ENCODE assay signal across 7 cellular contexts in genomic region chr12:64690236-64690635, GRCh38.
A peak's percentile ranks its signal among the peaks of the same experiment; 100 is the strongest.
DNase-seq lines count a peak whose midpoint lies in the region; ATAC-seq and TF ChIP-seq lines count a peak whose summit lies in the region.
"Not testable (repeated sequence)": the region's sequence is repeated elsewhere in the genome, so short reads cannot be mapped to it uniquely, and the experiment has no call there.

No MANE protein-coding gene starts in this region.

- peak overlapping the region; percentile 38 for H3K27ac ChIP-seq in CD4-positive, CD25-positive, alpha-beta regulatory T cell (ENCODE audit: insufficient read depth, low read length, poor library complexity, severe bottlenecking)
- H3K27ac ChIP-seq in CD8-positive, alpha-beta T cell (ENCODE audit: low read depth, low read length) = not testable (repeated sequence)

- peaks cover 74% of the 10 kb centered on the region for H3K36me3 ChIP-seq in CD4-positive, CD25-positive, alpha-beta regulatory T cell (ENCODE audit: control insufficient read depth, insufficient read depth, low read length)
- peaks cover 25% of the 10 kb centered on the region for H3K36me3 ChIP-seq in CD8-positive, alpha-beta T cell (ENCODE audit: insufficient read depth, low read length)

- peaks cover 20 to 88% (median 60%) of the 10 kb centered on the region in 4 donors for H3K4me1 Mint-ChIP-seq in CD4-positive, CD25-positive, alpha-beta regulatory T cell
- peaks cover 77% of the 10 kb centered on the region for H3K4me1 Mint-ChIP-seq in CD8-positive, alpha-beta T cell (ENCODE audit: low read depth)
- peaks cover 48% of the 10 kb centered on the region for H3K4me1 Mint-ChIP-seq in T-helper 17 cell
- peaks cover 73% of the 10 kb centered on the region for H3K4me1 Mint-ChIP-seq in activated T-cell treated with anti-CD3 and anti-CD28 coated beads, Interleukin-2, amount 50 U/mL, for 24 hours (ENCODE audit: low read depth)
- H3K4me1 Mint-ChIP-seq in activated naive CD4-positive, alpha-beta T cell treated with anti-CD3 and anti-CD28 coated beads, Interleukin-2, amount 50 U/mL, for 24 hours = peaks cover 74% of the 10 kb centered on the region
- H3K4me1 Mint-ChIP-seq in central memory CD8-positive, alpha-beta T cell = peaks cover 50% of the 10 kb centered on the region
- peaks cover 41 to 88% (median 80%) of the 10 kb centered on the region in 4 donors for H3K4me1 Mint-ChIP-seq in naive thymus-derived CD8-positive, alpha-beta T cell

- not testable (repeated sequence) for DNase-seq in CD4-positive, CD25-positive, alpha-beta regulatory T cell; CD8-positive, alpha-beta T cell; T-helper 17 cell; activated T-cell treated with anti-CD3 and anti-CD28 coated beads, Interleukin-2, amount 50 U/mL, for 24 hours; central memory CD8-positive, alpha-beta T cell (ENCODE audit: low spot score in 2 of 2); naive thymus-derived CD8-positive, alpha-beta T cell

- CTCF ChIA-PET in CD8-positive, alpha-beta T cell (lab: Charles Lee) = interaction anchor here (1.0 to 21.6 kb wide), 7 partner anchors 7 to 140 kb away, joined by 3 to 317 read pairs (median 5); partner anchors contain the start of gene RASSF3

- ATAC-seq in CD4-positive, CD25-positive, alpha-beta regulatory T cell (ENCODE audit: low read depth in 2 of 2); CD8-positive, alpha-beta T cell; T-helper 17 cell; central memory CD8-positive, alpha-beta T cell (replicated peaks; ENCODE audit: extremely low read depth, poor library complexity, severe bottlenecking); naive thymus-derived CD8-positive, alpha-beta T cell: not testable (repeated sequence)

- not testable (repeated sequence) for TF ChIP-seq CTCF in CD8-positive, alpha-beta T cell (IDR thresholded peaks at IDR 0.05)

- H3K4me3 ChIP-seq in CD4-positive, CD25-positive, alpha-beta regulatory T cell (ENCODE audit: low read depth, low read length); CD8-positive, alpha-beta T cell (ENCODE audit: low read depth, low read length): not testable (repeated sequence)

- POLR2A ChIA-PET in CD8-positive, alpha-beta T cell (lab: Charles Lee) = interaction anchor here (0.6 to 3.2 kb wide), 4 partner anchors 60 to 101 kb away, joined by 3 to 12 read pairs (median 4); partner anchors contain the start of gene RASSF3
- POLR2A ChIA-PET in naive thymus-derived CD8-positive, alpha-beta T cell (lab: Charles Lee) = interaction anchor here (0.6 to 23.1 kb wide), 4 partner anchors 17 to 96 kb away, joined by 3 to 684 read pairs (median 186); partner anchors contain the start of gene RASSF3

- H3K36me3 Mint-ChIP-seq in CD4-positive, CD25-positive, alpha-beta regulatory T cell = peaks cover 54% of the 10 kb centered on the region
- H3K36me3 Mint-ChIP-seq in CD8-positive, alpha-beta T cell = peaks cover 75% of the 10 kb centered on the region
- H3K36me3 Mint-ChIP-seq in T-helper 17 cell (ENCODE audit: low read depth) = peaks cover 14% of the 10 kb centered on the region
- peaks cover 84% of the 10 kb centered on the region for H3K36me3 Mint-ChIP-seq in activated T-cell treated with anti-CD3 and anti-CD28 coated beads, Interleukin-2, amount 50 U/mL, for 24 hours (ENCODE audit: low read depth)
- peaks cover 25% of the 10 kb centered on the region for H3K36me3 Mint-ChIP-seq in activated naive CD4-positive, alpha-beta T cell treated with anti-CD3 and anti-CD28 coated beads, Interleukin-2, amount 50 U/mL, for 24 hours
- peaks cover 73% of the 10 kb centered on the region for H3K36me3 Mint-ChIP-seq in central memory CD8-positive, alpha-beta T cell (ENCODE audit: insufficient read depth)
- H3K36me3 Mint-ChIP-seq in naive thymus-derived CD8-positive, alpha-beta T cell = peaks cover 8 to 76% (median 32%) of the 10 kb centered on the region in 3 donors

- not testable (repeated sequence) for H3K9me3 ChIP-seq in CD4-positive, CD25-positive, alpha-beta regulatory T cell (ENCODE audit: control insufficient read depth in 2 of 2, low read length in 2 of 2); CD8-positive, alpha-beta T cell (ENCODE audit: low read length); T-helper 17 cell (ENCODE audit: control insufficient read depth, low read length, poor library complexity, severe bottlenecking)

- peak overlapping the region; percentile 31 to 86 (median 49) for H3K27ac Mint-ChIP-seq in CD4-positive, CD25-positive, alpha-beta regulatory T cell
- H3K27ac Mint-ChIP-seq in CD8-positive, alpha-beta T cell = peak overlapping the region; percentile 70
- peak overlapping the region; percentile 100 for H3K27ac Mint-ChIP-seq in T-helper 17 cell
- H3K27ac Mint-ChIP-seq in activated T-cell treated with anti-CD3 and anti-CD28 coated beads, Interleukin-2, amount 50 U/mL, for 24 hours = peak overlapping the region; percentile 66
- H3K27ac Mint-ChIP-seq in activated naive CD4-positive, alpha-beta T cell treated with anti-CD3 and anti-CD28 coated beads, Interleukin-2, amount 50 U/mL, for 24 hours = peak overlapping the region; percentile 41
- H3K27ac Mint-ChIP-seq in central memory CD8-positive, alpha-beta T cell (ENCODE audit: low read depth) = peak overlapping the region; percentile 80
- peak overlapping the region; percentile 25 to 98 (median 84) for H3K27ac Mint-ChIP-seq in naive thymus-derived CD8-positive, alpha-beta T cell

- H3K27me3 ChIP-seq in CD4-positive, CD25-positive, alpha-beta regulatory T cell (ENCODE audit: control insufficient read depth, insufficient read depth, low read length); CD8-positive, alpha-beta T cell (ENCODE audit: insufficient read depth, low read length): not testable (repeated sequence)

- H3K4me3 Mint-ChIP-seq in CD4-positive, CD25-positive, alpha-beta regulatory T cell = peak overlapping the region in 2 of 4 donors; percentile 15 to 64
- not testable (repeated sequence) for H3K4me3 Mint-ChIP-seq in CD8-positive, alpha-beta T cell; T-helper 17 cell; activated T-cell treated with anti-CD3 and anti-CD28 coated beads, Interleukin-2, amount 50 U/mL, for 24 hours; activated naive CD4-positive, alpha-beta T cell treated with anti-CD3 and anti-CD28 coated beads, Interleukin-2, amount 50 U/mL, for 24 hours; central memory CD8-positive, alpha-beta T cell
- peak overlapping the region in 5 of 10 donors; percentile 12 to 60 (median 26) for H3K4me3 Mint-ChIP-seq in naive thymus-derived CD8-positive, alpha-beta T cell

- intact Hi-C loops in CD8-positive, alpha-beta T cell (cut with DNase I, micrococcal nuclease) = loop anchor here in 1 of 2 experiments (5.0 kb wide), 1 partner anchor 33 kb away; no protein-coding TSS in a partner anchor

- not testable (repeated sequence) for H3K27me3 Mint-ChIP-seq in CD4-positive, CD25-positive, alpha-beta regulatory T cell; CD8-positive, alpha-beta T cell (ENCODE audit: low read depth); T-helper 17 cell; activated T-cell treated with anti-CD3 and anti-CD28 coated beads, Interleukin-2, amount 50 U/mL, for 24 hours; activated naive CD4-positive, alpha-beta T cell treated with anti-CD3 and anti-CD28 coated beads, Interleukin-2, amount 50 U/mL, for 24 hours; central memory CD8-positive, alpha-beta T cell; naive thymus-derived CD8-positive, alpha-beta T cell

- peaks cover 91% of the 10 kb centered on the region for H3K4me1 ChIP-seq in CD4-positive, CD25-positive, alpha-beta regulatory T cell (ENCODE audit: control insufficient read depth, insufficient read depth, low read length, poor library complexity, severe bottlenecking)
- H3K4me1 ChIP-seq in CD8-positive, alpha-beta T cell (ENCODE audit: insufficient read depth, low read length) = peaks cover 96% of the 10 kb centered on the region

- not testable (repeated sequence) for H3K9me3 Mint-ChIP-seq in CD4-positive, CD25-positive, alpha-beta regulatory T cell; CD8-positive, alpha-beta T cell; activated T-cell treated with anti-CD3 and anti-CD28 coated beads, Interleukin-2, amount 50 U/mL, for 24 hours; activated naive CD4-positive, alpha-beta T cell treated with anti-CD3 and anti-CD28 coated beads, Interleukin-2, amount 50 U/mL, for 24 hours; central memory CD8-positive, alpha-beta T cell; naive thymus-derived CD8-positive, alpha-beta T cell

Comparison
In these comparisons a context has a peak if more than half of its experiments do, and no peak if none do; other contexts are left out.
1. H3K27ac Mint-ChIP-seq: peak in every context shown above with its lines; median percentile 100 in T-helper 17 cell; 84 in naive thymus-derived CD8-positive, alpha-beta T cell; 80 in central memory CD8-positive, alpha-beta T cell; 70 in CD8-positive, alpha-beta T cell; 66 in activated T-cell treated with anti-CD3 and anti-CD28 coated beads, Interleukin-2, amount 50 U/mL, for 24 hours; 49 in CD4-positive, CD25-positive, alpha-beta regulatory T cell; 41 in activated naive CD4-positive, alpha-beta T cell treated with anti-CD3 and anti-CD28 coated beads, Interleukin-2, amount 50 U/mL, for 24 hours.